In the genomic region with DNA sequence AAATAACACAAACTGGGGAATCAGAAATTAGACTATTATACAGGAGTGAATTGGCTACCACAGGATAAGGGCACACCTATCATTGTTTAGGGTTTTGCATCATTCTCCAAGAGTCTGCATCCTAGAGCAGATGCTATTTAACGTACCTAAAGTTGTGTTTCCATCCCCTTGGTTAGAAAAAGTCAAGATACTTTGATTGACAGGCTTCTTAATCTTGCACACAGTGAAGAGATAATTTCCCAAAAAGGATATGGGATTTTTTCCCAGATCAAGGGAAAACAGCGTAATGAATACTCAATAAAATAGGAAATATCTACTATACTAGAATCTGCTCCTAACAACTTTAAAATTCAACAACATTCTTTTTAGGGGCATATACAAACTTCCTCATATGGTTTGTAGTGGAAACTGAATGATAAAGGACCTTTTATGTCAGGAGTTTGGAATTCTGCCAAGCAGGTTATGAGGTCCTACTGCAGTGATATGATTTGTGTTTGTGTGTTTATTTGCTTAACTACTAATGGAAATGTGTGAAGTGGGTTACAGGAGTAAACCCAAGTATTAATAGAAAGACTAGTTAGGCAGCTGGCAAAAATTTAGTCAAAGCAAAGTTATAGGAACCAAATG, we compare ENCODE assay signal across 28 cellular contexts.
DNase-seq lines count a peak whose midpoint lies in the region; ATAC-seq and FAIRE-seq lines count a peak whose summit lies in the region.
"Had no signal": no experiment of that assay in that cellular context is flagged by ENCODE, and none has a peak within 500 bp of the region (broad histone marks: within the 10 kb centered on the region; RNA-seq: fewer than 3 reads in every experiment).

No MANE protein-coding gene starts in this region.

- no peaks in the 10 kb centered on the region for H3K9me3 ChIP-seq in small intestine (ENCODE audit: control insufficient read depth, low read depth)
- H3K9me3 ChIP-seq: colonic mucosa, lower lobe of right lung had no signal

- no peak for FAIRE-seq in small intestine (lab: Jason Lieb, UNC)
- FAIRE-seq: GM19239, HTR-8/SVneo had no signal

- H3K27ac ChIP-seq in small intestine (ENCODE audit: low read depth in 1 of 2, low read length in 1 of 2), result no peak overlapping the region
- H3K27ac ChIP-seq: colonic mucosa, heart left ventricle, lower lobe of right lung, RWPE1, thoracic aorta, uterus had no signal

- H3K36me3 ChIP-seq in small intestine (ENCODE audit: control insufficient read depth in 2 of 2, insufficient read depth in 2 of 2, low read length in 2 of 2), result no peaks in the 10 kb centered on the region
- H3K36me3 ChIP-seq: colonic mucosa, heart left ventricle, lower lobe of right lung, thoracic aorta, uterus had no signal

- no peak for ATAC-seq in HG02938 (IDR thresholded peaks at IDR 0.05; ENCODE audit: unreplicated experiment)
- ATAC-seq in HG03565 (IDR thresholded peaks at IDR 0.05; ENCODE audit: unreplicated experiment), result no peak
- ATAC-seq: activated CD4-positive, CD25-positive, alpha-beta regulatory T cell treated with anti-CD3 and anti-CD28 coated beads, Interleukin-2, amount 50 U/mL, for 24 hours; activated T-helper 17 cell treated with anti-CD3 and anti-CD28 coated beads, Interleukin-2, amount 50 U/mL, for 72 hours; effector memory CD8-positive, alpha-beta T cell; heart left ventricle; lower lobe of right lung had no signal

- 71 to 76% (median 75%) methylated on average over 2 of the region's 2 CpGs for whole genome bisulfite sequencing in small intestine, 3 donors

- no peaks in the 10 kb centered on the region for H3K27me3 ChIP-seq in small intestine (ENCODE audit: control insufficient read depth in 2 of 2, insufficient read depth in 2 of 2, low read length in 2 of 2)
- H3K27me3 ChIP-seq: colonic mucosa, heart left ventricle, uterus had no signal

- H3K4me1 ChIP-seq in small intestine (ENCODE audit: control insufficient read depth in 2 of 2, insufficient read depth in 1 of 2, low read depth in 1 of 2, low read length in 1 of 2), result no peaks in the 10 kb centered on the region
- H3K4me1 ChIP-seq: colonic mucosa, heart left ventricle, lower lobe of right lung, uterus had no signal

- peak; percentile 4 for DNase-seq in NCI-H2107 treated with DMSO at 0.1 percent for 48 hours (lab: John Stamatoyannopoulos, UW; ENCODE audit: unreplicated experiment)
- DNase-seq in NCI-H2107 (lab: John Stamatoyannopoulos, UW), result no peak
- peak in 2 of 3 experiments; percentile 23 to 87 for DNase-seq in NCI-H1417 (lab: John Stamatoyannopoulos, UW)
- peak; percentile 27 for DNase-seq in RPMI8226
- DNase-seq in small intestine, result peak; percentile 7
- no peak for DNase-seq in activated CD4-positive, CD25-positive, alpha-beta regulatory T cell treated with anti-CD3 and anti-CD28 coated beads, Interleukin-2, amount 50 U/mL, for 72 hours
- DNase-seq: 8988T; activated CD4-positive, alpha-beta memory T cell treated with anti-CD3 and anti-CD28 coated beads, Interleukin-2, amount 10 ng/mL, durations not matched to agents 7 days and 5 days; CD4-positive, alpha-beta memory T cell; colonic mucosa; effector memory CD8-positive, alpha-beta T cell; GDM1; H9; heart left ventricle; KG1; kidney glomerular epithelial cell; lower lobe of right lung; MV-4-11; NCI-H524 treated with DMSO at 0.1 percent for 48 hours; uterus had no signal

- H3K4me3 ChIP-seq in small intestine (ENCODE audit: low read depth in 1 of 2, low read length in 2 of 2), result no peak overlapping the region
- H3K4me3 ChIP-seq: colonic mucosa, heart left ventricle, lower lobe of right lung, thoracic aorta, uterus had no signal

Comparison
In these comparisons a context has a peak if more than half of its experiments do, and no peak if none do; other contexts are left out.
1. DNase-seq: peak in NCI-H2107 treated with DMSO at 0.1 percent for 48 hours (single experiment), NCI-H1417 (2 of 3), RPMI8226 (single experiment) and small intestine (single experiment); none in NCI-H2107 (single experiment) and activated CD4-positive, CD25-positive, alpha-beta regulatory T cell treated with anti-CD3 and anti-CD28 coated beads, Interleukin-2, amount 50 U/mL, for 72 hours (single experiment).